Comparison of ENCODE assay signal across 1 cellular context in genomic region chr11:30774451-30774850, GRCh38.
TF ChIP-seq lines count a peak whose summit lies in the region.

No MANE protein-coding gene starts in this region.

TF ChIP-seq in WTC11, 78 proteins besides CTCF, POLR2A, EP300 and RAD21 (continued from another document):
- TF ChIP-seq ATF2 (CRISPR knock-in tag; IDR thresholded peaks at IDR 0.05; ENCODE audit: borderline replicate concordance, low read depth) = no peak
- TF ChIP-seq USF2 (CRISPR knock-in tag; IDR thresholded peaks at IDR 0.05) = no peak
- TF ChIP-seq JAZF1 (CRISPR knock-in tag; IDR thresholded peaks at IDR 0.05) = no peak
- TF ChIP-seq ATF6 (CRISPR knock-in tag; IDR thresholded peaks at IDR 0.05) = no peak
